1 cellular context compared by ENCODE assay signal in genomic region chr7:45660901-45661211, GRCh38.
TF ChIP-seq lines count a peak whose summit lies in the region.

No MANE protein-coding gene starts in this region.

TF ChIP-seq in GM23338, 12 proteins besides CTCF, POLR2A, EP300 and RAD21 (continued from another document):
- TF ChIP-seq ZNF462 (CRISPR knock-in tag; IDR thresholded peaks at IDR 0.05) (no peak), ZNF114 (CRISPR knock-in tag; IDR thresholded peaks at IDR 0.05) (no peak), EZH2 (IDR thresholded peaks at IDR 0.05; ENCODE audit: low read depth, unreplicated experiment) (no peak), JUNB (IDR thresholded peaks at IDR 0.05; ENCODE audit: unreplicated experiment) (no peak), CREB1 (CRISPR knock-in tag; IDR thresholded peaks at IDR 0.05; ENCODE audit: low read depth) (no peak), REST (IDR thresholded peaks at IDR 0.05; ENCODE audit: unreplicated experiment) (no peak), ETS1 (IDR thresholded peaks at IDR 0.05) (no peak), STAT1 (IDR thresholded peaks at IDR 0.05; ENCODE audit: unreplicated experiment) (no peak), EZH2phosphoT487 (IDR thresholded peaks at IDR 0.05; ENCODE audit: unreplicated experiment) (no peak)
